In the genomic region with DNA sequence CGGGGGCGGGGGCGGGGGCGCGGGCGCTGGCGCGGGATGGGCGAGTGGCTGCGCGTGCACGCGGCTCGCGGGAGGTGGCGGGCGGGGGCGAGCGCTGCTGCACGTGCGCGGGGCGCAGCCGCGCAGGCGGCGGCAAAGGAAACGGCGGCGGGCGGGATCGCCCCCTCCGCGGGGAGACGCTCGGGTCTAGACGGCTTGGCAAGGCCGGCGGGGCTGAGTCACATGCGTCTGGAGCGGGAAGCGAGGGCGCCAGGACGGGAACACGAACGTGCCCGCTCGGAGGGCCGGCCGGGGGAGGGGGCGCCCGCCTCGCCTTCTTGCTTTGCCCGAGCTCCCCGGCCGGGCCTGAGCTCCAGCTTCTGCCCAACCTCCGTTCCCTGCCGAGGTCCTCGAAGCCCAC, we compare ENCODE assay signal across 8 cellular contexts. TPM values are rescaled to one million over a fixed set of nuclear protein-coding genes. Genes with fewer than 3 reads are reported as not detected.
DNase-seq lines count a peak whose midpoint lies in the region; ATAC-seq, FAIRE-seq and TF ChIP-seq lines count a peak whose summit lies in the region.

No MANE protein-coding gene starts in this region.

- FAIRE-seq in urothelium cell line (lab: Jason Lieb, UNC) = no peak

- DNase-seq in ELR (ENCODE audit: low read depth) (peak; percentile 66), omental fat pad (ENCODE audit: low spot score) (peak; percentile 38), urothelium cell line (ENCODE audit: low spot score) (peak; percentile 71), SKM-1 treated with dmso at 0.1 percent for 144 hours (lab: John Stamatoyannopoulos, UW; ENCODE audit: unreplicated experiment) (no peak), COLO829 (ENCODE audit: low spot score) (no peak)
- DNase-seq in activated CD4-positive, alpha-beta T cell treated with anti-CD3 and anti-CD28 coated beads for 4 hours = peak; percentile 59 to 66
- peak; percentile 20 for DNase-seq in effector CD8-positive, alpha-beta T cell (lab: John Stamatoyannopoulos, UW)

- ATAC-seq in omental fat pad (ENCODE audit: low FRiP score) = no peak
- ATAC-seq in HG03135 (IDR thresholded peaks at IDR 0.05; ENCODE audit: unreplicated experiment) = no peak

- no peak for TF ChIP-seq CTCF in omental fat pad (IDR thresholded peaks at IDR 0.05)

RNA-seq across cellular contexts. Expression of gene HAUS7, which starts 4.3 kb away (rescaled TPM):
- 10 to 100 TPM; 14.9 to 35.0 (median 23.9) TPM for total RNA-seq in omental fat pad

RNA-seq across cellular contexts. Expression of gene BGN, which starts 20.1 kb away (rescaled TPM):
- total RNA-seq in omental fat pad = 10 to 100 TPM; 14.9 to 40.2 (median 18.6) TPM

RNA-seq across cellular contexts. Expression of gene TREX2, which starts 28.9 kb away (rescaled TPM):
- 1 to 10 TPM in 3 of 4 donors, under 1 TPM in 1; 0.69 to 4.2 (median 1.2) TPM for total RNA-seq in omental fat pad

RNA-seq across cellular contexts. Expression of gene ATP2B3, which starts 42.7 kb away (rescaled TPM):
- total RNA-seq in omental fat pad = not detected

Comparison
In these comparisons a context has a peak if more than half of its experiments do, and no peak if none do; other contexts are left out.
1. DNase-seq: peak in ELR (single experiment), activated CD4-positive, alpha-beta T cell treated with anti-CD3 and anti-CD28 coated beads for 4 hours (2 of 2), effector CD8-positive, alpha-beta T cell (single experiment), omental fat pad (single experiment) and urothelium cell line (single experiment); none in SKM-1 treated with dmso at 0.1 percent for 144 hours (single experiment) and COLO829 (single experiment).